19 cellular contexts compared by ENCODE assay signal in genomic region chr9:106218854-106219253, GRCh38.
DNase-seq lines count a peak whose midpoint lies in the region; ATAC-seq, FAIRE-seq and TF ChIP-seq lines count a peak whose summit lies in the region.
"Had no signal": no experiment of that assay in that cellular context is flagged by ENCODE, and none has a peak within 500 bp of the region (broad histone marks: within the 10 kb centered on the region; RNA-seq: fewer than 3 reads in every experiment).

No MANE protein-coding gene starts in this region.

- POLR2A ChIA-PET in HepG2 (lab: Yijun Ruan, JAX): no interaction called here

- no peak for TF ChIP-seq POLR2A in HepG2 (IDR thresholded peaks at IDR 0.05; ENCODE audit: insufficient read depth in 1 of 2, low read depth in 2 of 2, low read length in 2 of 2)
- no peak for TF ChIP-seq POLR2A in right lobe of liver (IDR thresholded peaks at IDR 0.05)

- no peaks in the 10 kb centered on the region for H4K20me1 ChIP-seq in HepG2 (ENCODE audit: insufficient read depth, low read length)

- TF ChIP-seq EP300 in HepG2 (IDR thresholded peaks at IDR 0.05; ENCODE audit: low read depth in 2 of 2, low read length in 2 of 2) (no peak), HepG2 (CRISPR knock-in tag; IDR thresholded peaks at IDR 0.05; ENCODE audit: borderline replicate concordance) (no peak)

- CTCF ChIA-PET in HepG2 (lab: Yijun Ruan, JAX; ENCODE audit: low intra/inter-chr PET ratio, low total read pairs): no interaction called here

- TF ChIP-seq CTCF in HepG2 (CRISPR knock-in tag; IDR thresholded peaks at IDR 0.05) (no peak), right lobe of liver (IDR thresholded peaks at IDR 0.05) (no peak), colonic mucosa (IDR thresholded peaks at IDR 0.05) (no peak)

- H3K36me3 ChIP-seq in HepG2 (replicated peaks in 1 of 2; ENCODE audit: control insufficient read depth in 1 of 2, insufficient read depth in 2 of 2, low read length in 2 of 2) (no peaks in the 10 kb centered on the region), right lobe of liver (no peaks in the 10 kb centered on the region), colonic mucosa (no peaks in the 10 kb centered on the region)
- H3K36me3 ChIP-seq: brain microvascular endothelial cell, neural progenitor cell had no signal

- H3K4me3 ChIP-seq in HepG2 (replicated peaks in 1 of 3; ENCODE audit: insufficient read depth in 1 of 3, low read depth in 2 of 3, low read length in 3 of 3): no peak overlapping the region
- H3K4me3 ChIP-seq in right lobe of liver: no peak overlapping the region
- H3K4me3 ChIP-seq in colonic mucosa: no peak overlapping the region
- H3K4me3 ChIP-seq: GM23248, lung, neural progenitor cell had no signal

- H3K27ac ChIP-seq in HepG2 (ENCODE audit: extremely low read length, insufficient read depth, low read length) (no peak overlapping the region), right lobe of liver (no peak overlapping the region), colonic mucosa (no peak overlapping the region)
- H3K27ac ChIP-seq: brain microvascular endothelial cell, GM23248, neural progenitor cell had no signal

- no peak overlapping the region for H2AFZ ChIP-seq in HepG2 (ENCODE audit: low read length)
- H2AFZ ChIP-seq: GM23248, neural progenitor cell had no signal

- H3K9ac ChIP-seq in HepG2 (ENCODE audit: insufficient read depth, low read depth, low read length): no peak overlapping the region
- H3K9ac ChIP-seq in colonic mucosa (ENCODE audit: low read depth in 2 of 2, low read length in 2 of 2): no peak overlapping the region
- H3K9ac ChIP-seq: GM23248, neural progenitor cell had no signal

- BruUV-seq in HepG2 (replicated peaks; lab: Mats Ljungman, UMichigan): no TSS peak

- H3K4me2 ChIP-seq in HepG2 (ENCODE audit: low read depth, low read length): no peak overlapping the region
- H3K4me2 ChIP-seq: neural progenitor cell had no signal

- ATAC-seq in HepG2 (no peak), right lobe of liver (no peak), HG02763 (IDR thresholded peaks at IDR 0.05; ENCODE audit: unreplicated experiment) (peak; percentile 52), HG03378 (IDR thresholded peaks at IDR 0.05; ENCODE audit: unreplicated experiment) (peak; percentile 71), HG02642 (IDR thresholded peaks at IDR 0.05; ENCODE audit: poor library complexity, unreplicated experiment) (no peak)
- ATAC-seq: stimulated activated naive CD8-positive, alpha-beta T cell treated with anti-CD3 and anti-CD28 coated beads, Interleukin-15, amount 100 ng/mL, for 72 hours had no signal

- in situ Hi-C loops in HepG2 (cut with HindIII; ENCODE audit: extremely low pct_ligation_motif_present, low pct_unique_long_range_greater_than_20kb): no loop called here

- H3K79me2 ChIP-seq in HepG2 (ENCODE audit: insufficient read depth, low read length): no peaks in the 10 kb centered on the region

- H3K9me3 ChIP-seq in HepG2 (ENCODE audit: low read length) (no peaks in the 10 kb centered on the region), right lobe of liver (no peaks in the 10 kb centered on the region), colonic mucosa (no peaks in the 10 kb centered on the region)

- H3K27me3 ChIP-seq in HepG2 (ENCODE audit: control insufficient read depth in 1 of 2, insufficient read depth in 2 of 2, low read length in 2 of 2) (no peaks in the 10 kb centered on the region), right lobe of liver (no peaks in the 10 kb centered on the region), colonic mucosa (no peaks in the 10 kb centered on the region)
- H3K27me3 ChIP-seq: brain microvascular endothelial cell, neural progenitor cell had no signal

- no peak for DNase-seq in HepG2 (ENCODE audit: low spot score)
- DNase-seq in right lobe of liver: no peak
- DNase-seq in NCI-H1436 (lab: John Stamatoyannopoulos, UW): no peak
- no peak for DNase-seq in pons (ENCODE audit: low spot score)
- no peak for DNase-seq in colonic mucosa
- DNase-seq: activated naive CD4-positive, alpha-beta T cell treated with Interleukin-2 at 50 U/mL for 16 hours; brain microvascular endothelial cell; CD4-positive, CD25-positive, alpha-beta regulatory T cell; effector CD8-positive, alpha-beta T cell; GM23248; NCI-H1694; NCI-H510A; stimulated activated naive CD8-positive, alpha-beta T cell treated with anti-CD3 and anti-CD28 coated beads, Interleukin-15, amount 100 ng/mL, for 72 hours had no signal

- intact Hi-C loops in HepG2 (cut with micrococcal nuclease; ENCODE audit: unreplicated experiment) (no loop called here), right lobe of liver (cut with DNase I) (no loop called here), colonic mucosa (cut with DNase I) (no loop called here)

- TF ChIP-seq RAD21 in HepG2 (CRISPR knock-in tag; IDR thresholded peaks at IDR 0.05): no peak

- FAIRE-seq in HepG2 (lab: Jason Lieb, UNC): no peak
- FAIRE-seq: A204.1 had no signal

- H3K4me1 ChIP-seq in HepG2 (ENCODE audit: insufficient read depth, low read length): no peaks in the 10 kb centered on the region
- H3K4me1 ChIP-seq in right lobe of liver: no peaks in the 10 kb centered on the region
- no peaks in the 10 kb centered on the region for H3K4me1 ChIP-seq in colonic mucosa

- 17% methylated on average over 3 of the region's 3 CpGs for WGBS in HepG2 (ENCODE audit: low lambda C conversion rate)
- WGBS in right lobe of liver (ENCODE audit: insufficient coverage, low coverage, low lambda C conversion rate, missing lambda C conversion rate): 75% methylated on average over 3 of the region's 3 CpGs

TF ChIP-seq in HepG2, 621 proteins besides CTCF, POLR2A, EP300 and RAD21:
- TF ChIP-seq CREB1 (IDR thresholded peaks at IDR 0.05): peak; percentile 63
- no peak for TF ChIP-seq CREB1 (CRISPR knock-in tag; IDR thresholded peaks at IDR 0.05)
- TF ChIP-seq ZNF710 (CRISPR knock-in tag; IDR thresholded peaks at IDR 0.05; ENCODE audit: borderline replicate concordance): no peak

Comparison
In these comparisons a context has a peak if more than half of its experiments do, and no peak if none do; other contexts are left out.
1. ATAC-seq: peak in HG02763 (single experiment) and HG03378 (single experiment); none in HepG2 (single experiment), right lobe of liver (0 of 4) and HG02642 (single experiment).